In genomic region chr6:106979435-106979884, GRCh38 we compare ENCODE assay signal across 8 cellular contexts. TPM values are rescaled to one million over a fixed set of nuclear protein-coding genes. Genes with fewer than 3 reads are reported as not detected.
DNase-seq lines count a peak whose midpoint lies in the region; ATAC-seq and TF ChIP-seq lines count a peak whose summit lies in the region.

No MANE protein-coding gene starts in this region.

- peaks cover 3% of the 10 kb centered on the region; the same call in 1 of the 2 replicates for H3F3A ChIP-seq in DOHH2 (ENCODE audit: control insufficient read depth, insufficient read depth)

- CTCF ChIA-PET in activated CD8-positive, alpha-beta T cell treated with anti-CD3 and anti-CD28 coated beads for 36 hours (lab: Charles Lee), result interaction anchor here (0.6 to 6.1 kb wide), 63 partner anchors 10 to 648 kb away, joined by 3 to 37 read pairs (median 3); no protein-coding TSS in a partner anchor

- no peak overlapping the region for H3K4me3 ChIP-seq in DOHH2 (ENCODE audit: low read length)
- no peak overlapping the region for H3K4me3 ChIP-seq in effector memory CD4-positive, alpha-beta T cell (ENCODE audit: insufficient read depth, low read depth, low read length, poor library complexity, severe bottlenecking)

- H3K4me1 ChIP-seq in DOHH2 (ENCODE audit: control insufficient read depth, low read length), result peaks cover 21% of the 10 kb centered on the region
- H3K4me1 ChIP-seq in effector memory CD4-positive, alpha-beta T cell (ENCODE audit: control insufficient read depth, insufficient read depth, low read length, poor library complexity, severe bottlenecking), result peaks cover 9% of the 10 kb centered on the region

- no peaks in the 10 kb centered on the region for H3K36me3 Mint-ChIP-seq in activated CD8-positive, alpha-beta T cell treated with anti-CD3 and anti-CD28 coated beads for 36 hours (ENCODE audit: low read depth)
- no peaks in the 10 kb centered on the region for H3K36me3 Mint-ChIP-seq in memory B cell

- H4K20me1 ChIP-seq in DOHH2 (ENCODE audit: control insufficient read depth, insufficient read depth, low read depth, low read length), result no peaks in the 10 kb centered on the region

- intact Hi-C loops in activated CD8-positive, alpha-beta T cell treated with anti-CD3 and anti-CD28 coated beads for 36 hours (cut with micrococcal nuclease), result loop anchor here (2.0 to 10.0 kb wide), 3 partner anchors 372 to 645 kb away; no protein-coding TSS in a partner anchor

- no peaks in the 10 kb centered on the region for H3K27me3 ChIP-seq in DOHH2 (ENCODE audit: control insufficient read depth, low read length)
- H3K27me3 ChIP-seq in effector memory CD4-positive, alpha-beta T cell (replicated peaks; ENCODE audit: control insufficient read depth, insufficient read depth, low read length, poor library complexity, severe bottlenecking), result peaks cover 9% of the 10 kb centered on the region

- DNase-seq in NCI-H69 (lab: John Stamatoyannopoulos, UW), result peak; percentile 88
- peak; percentile 89 for DNase-seq in activated CD8-positive, alpha-beta T cell treated with anti-CD3 and anti-CD28 coated beads for 36 hours
- peak; percentile 33 to 65 (median 44) for DNase-seq in effector memory CD4-positive, alpha-beta T cell
- DNase-seq in memory B cell (ENCODE audit: low spot score in 2 of 2), result peak; percentile 86
- DNase-seq in stimulated activated CD8-positive, alpha-beta memory T cell treated with anti-CD3 and anti-CD28 coated beads, Interleukin-15, amount 100 ng/mL, for 1 hour (ENCODE audit: low read depth), result peak; percentile 55

- no peak overlapping the region for H3K4me2 ChIP-seq in DOHH2 (ENCODE audit: low read length)

- peak; percentile 92 for TF ChIP-seq CTCF in DOHH2 (IDR thresholded peaks at IDR 0.05; ENCODE audit: low read depth, low read length, poor library complexity, severe bottlenecking)
- TF ChIP-seq CTCF in activated CD8-positive, alpha-beta T cell treated with anti-CD3 and anti-CD28 coated beads for 36 hours (IDR thresholded peaks at IDR 0.05), result peak; percentile 96

- no peak overlapping the region for H3K27ac ChIP-seq in DOHH2 (ENCODE audit: low read depth, low read length)
- H3K27ac ChIP-seq in effector memory CD4-positive, alpha-beta T cell (ENCODE audit: insufficient read depth, low read length, poor library complexity, severe bottlenecking), result no peak overlapping the region

- H3K36me3 ChIP-seq in DOHH2 (ENCODE audit: control insufficient read depth, low read length), result peaks cover under 1% of the 10 kb centered on the region; the same call in 1 of the 2 replicates
- H3K36me3 ChIP-seq in effector memory CD4-positive, alpha-beta T cell (ENCODE audit: control insufficient read depth, insufficient read depth, low read length), result no peaks in the 10 kb centered on the region

- H3K9me3 Mint-ChIP-seq in activated CD8-positive, alpha-beta T cell treated with anti-CD3 and anti-CD28 coated beads for 36 hours, result no peaks in the 10 kb centered on the region
- no peaks in the 10 kb centered on the region for H3K9me3 Mint-ChIP-seq in memory B cell

- no peaks in the 10 kb centered on the region for H3K4me1 Mint-ChIP-seq in activated CD8-positive, alpha-beta T cell treated with anti-CD3 and anti-CD28 coated beads for 36 hours (ENCODE audit: low read depth)
- peaks cover 12% of the 10 kb centered on the region for H3K4me1 Mint-ChIP-seq in memory B cell

- H3K79me2 ChIP-seq in DOHH2 (ENCODE audit: control insufficient read depth, low read length), result peaks cover 8% of the 10 kb centered on the region

- ATAC-seq in HG03520 (IDR thresholded peaks at IDR 0.05; ENCODE audit: unreplicated experiment) (peak; percentile 46), memory B cell (ENCODE audit: low read depth) (peak; percentile 33), HG03025 (IDR thresholded peaks at IDR 0.05; ENCODE audit: low FRiP score, unreplicated experiment) (no peak)
- peak; percentile 71 for ATAC-seq in activated CD8-positive, alpha-beta T cell treated with anti-CD3 and anti-CD28 coated beads for 36 hours

- H3K9me3 ChIP-seq in DOHH2 (ENCODE audit: control insufficient read depth, insufficient read depth, low read length), result no peaks in the 10 kb centered on the region
- no peaks in the 10 kb centered on the region for H3K9me3 ChIP-seq in effector memory CD4-positive, alpha-beta T cell (ENCODE audit: control insufficient read depth, low read length)

- H3K4me3 Mint-ChIP-seq in activated CD8-positive, alpha-beta T cell treated with anti-CD3 and anti-CD28 coated beads for 36 hours, result no peak overlapping the region
- no peak overlapping the region for H3K4me3 Mint-ChIP-seq in memory B cell

- H3K27ac Mint-ChIP-seq in activated CD8-positive, alpha-beta T cell treated with anti-CD3 and anti-CD28 coated beads for 36 hours, result no peak overlapping the region
- no peak overlapping the region for H3K27ac Mint-ChIP-seq in memory B cell

- peaks cover 29% of the 10 kb centered on the region for H3K27me3 Mint-ChIP-seq in activated CD8-positive, alpha-beta T cell treated with anti-CD3 and anti-CD28 coated beads for 36 hours
- no peaks in the 10 kb centered on the region for H3K27me3 Mint-ChIP-seq in memory B cell

- H3K9me2 ChIP-seq in DOHH2 (replicated peaks; ENCODE audit: control insufficient read depth, low read length), result no peaks in the 10 kb centered on the region

- POLR2A ChIA-PET in activated CD8-positive, alpha-beta T cell treated with anti-CD3 and anti-CD28 coated beads for 36 hours (lab: Charles Lee), result no interaction called here

RNA-seq across cellular contexts. Expression of gene CD24, which starts 4.9 kb away (rescaled TPM):
- 1 to 10 TPM in 1 of 2 experiments, under 1 TPM in 1; 0.54 to 1.4 TPM for total RNA-seq in activated CD8-positive, alpha-beta T cell treated with anti-CD3 and anti-CD28 coated beads for 36 hours

RNA-seq across cellular contexts. Expression of gene MTRES1, which starts 48.5 kb away (rescaled TPM):
- 10 to 100 TPM; 17.2 to 18.0 TPM for total RNA-seq in activated CD8-positive, alpha-beta T cell treated with anti-CD3 and anti-CD28 coated beads for 36 hours
